24 cellular contexts compared by ENCODE assay signal in genomic region chr1:17944606-17945005, GRCh38.
A peak's percentile ranks its signal among the peaks of the same experiment; 100 is the strongest.
DNase-seq lines count a peak whose midpoint lies in the region; ATAC-seq and TF ChIP-seq lines count a peak whose summit lies in the region.
"Had no signal": no experiment of that assay in that cellular context is flagged by ENCODE, and none has a peak within 500 bp of the region (broad histone marks: within the 10 kb centered on the region; RNA-seq: fewer than 3 reads in every experiment).

No MANE protein-coding gene starts in this region.

- ATAC-seq in PC-3: no peak
- ATAC-seq: T-helper 17 cell had no signal

- POLR2A ChIA-PET in PC-3 (lab: Charles Lee; ENCODE audit: unreplicated experiment): no interaction called here

- H3K27ac ChIP-seq in PC-3 (ENCODE audit: low read length): no peak overlapping the region
- H3K27ac ChIP-seq: BLaER1 had no signal

- CTCF ChIA-PET in PC-3 (lab: Charles Lee): no interaction called here

- no peak overlapping the region for H3K4me2 ChIP-seq in PC-3 (ENCODE audit: low read length)
- H3K4me2 ChIP-seq: BLaER1 had no signal

- H3K9me3 ChIP-seq in PC-3 (ENCODE audit: low read length): no peaks in the 10 kb centered on the region
- H3K9me3 ChIP-seq: BLaER1 had no signal

- H3F3A ChIP-seq in PC-3 (ENCODE audit: low read length, unreplicated experiment): no peaks in the 10 kb centered on the region

- H3K79me2 ChIP-seq in PC-3 (ENCODE audit: low read length): no peaks in the 10 kb centered on the region

- TF ChIP-seq CTCF in PC-3 (conservative IDR thresholded peaks at IDR 0.05; ENCODE audit: low read depth, low read length): no peak

- H4K20me1 ChIP-seq in PC-3 (ENCODE audit: low read length): no peaks in the 10 kb centered on the region
- H4K20me1 ChIP-seq: BLaER1 had no signal

- H3K36me3 ChIP-seq in H7 (replicated peaks; ENCODE audit: control insufficient read depth, insufficient read depth, low read length) (no peaks in the 10 kb centered on the region), PC-3 (ENCODE audit: low read depth, low read length) (no peaks in the 10 kb centered on the region)
- H3K36me3 ChIP-seq: BLaER1 had no signal

- H2AFZ ChIP-seq in PC-3 (ENCODE audit: low read length): no peak overlapping the region

- DNase-seq in ELR (ENCODE audit: low read depth) (peak; percentile 16), H7 (peak; percentile 57), PC-3 (peak; percentile 11), left kidney (ENCODE audit: low read depth, low spot score) (peak; percentile 52), CD1c-positive myeloid dendritic cell (ENCODE audit: extremely low spot score) (no peak), SW480 (ENCODE audit: low spot score) (no peak)
- DNase-seq in stimulated activated CD4-positive, alpha-beta T cell treated with anti-CD3 and anti-CD28 coated beads, Interleukin-2, amount 100 ng/mL, for 48 hours: no peak
- DNase-seq: CD4-positive, alpha-beta memory T cell; COR-L47; DND-41; HCEC 1CT; Karpas-422; MV-4-11; NCI-H1105; NCI-H1436 treated with DMSO at 0.1 percent for 48 hours; NCI-H187 treated with DMSO at 0.1 percent for 48 hours; NCI-H2107; NCI-H446 treated with DMSO at 0.1 percent for 48 hours; NCI-H82; NK-92 treated with Interleukin-12 subunit alpha and Interleukin-12 subunit beta, amount 100 ng/mL, for 24 hours; RPMI8226; SHP77; T-helper 17 cell had no signal

- no peak overlapping the region for H3K9ac ChIP-seq in PC-3 (ENCODE audit: low read length)
- H3K9ac ChIP-seq: BLaER1 had no signal

- BruUV-seq in PC-3 (replicated peaks; lab: Mats Ljungman, UMichigan): no TSS peak

- no peaks in the 10 kb centered on the region for H3K4me1 ChIP-seq in PC-3 (ENCODE audit: insufficient read depth, low read length)
- H3K4me1 ChIP-seq: BLaER1 had no signal

- no peak overlapping the region for H3K4me3 ChIP-seq in H7 (ENCODE audit: insufficient read depth, low read depth, low read length)
- H3K4me3 ChIP-seq in PC-3 (ENCODE audit: low read length): no peak overlapping the region
- H3K4me3 ChIP-seq: BLaER1 had no signal

- intact Hi-C loops in PC-3 (cut with micrococcal nuclease): no loop called here

- H3K27me3 ChIP-seq in H7 (ENCODE audit: control insufficient read depth, insufficient read depth, low read length): no peaks in the 10 kb centered on the region; the same call in 1 of the 2 replicates
- H3K27me3 ChIP-seq in PC-3 (ENCODE audit: low read length): peaks cover 25% of the 10 kb centered on the region
- H3K27me3 ChIP-seq: BLaER1 had no signal

- no peaks in the 10 kb centered on the region for H3K9me2 ChIP-seq in PC-3 (replicated peaks; ENCODE audit: low read length)

Comparison
In these comparisons a context has a peak if more than half of its experiments do, and no peak if none do; other contexts are left out.
1. DNase-seq: peak in ELR (single experiment), H7 (single experiment), PC-3 (single experiment) and left kidney (single experiment); none in CD1c-positive myeloid dendritic cell (single experiment), SW480 (single experiment) and stimulated activated CD4-positive, alpha-beta T cell treated with anti-CD3 and anti-CD28 coated beads, Interleukin-2, amount 100 ng/mL, for 48 hours (0 of 2).